20 cellular contexts compared by ENCODE assay signal in genomic region chr15:84855032-84855645, GRCh38. TPM values are rescaled to one million over a fixed set of nuclear protein-coding genes. Genes with fewer than 3 reads are reported as not detected.
DNase-seq lines count a peak whose midpoint lies in the region; ATAC-seq and TF ChIP-seq lines count a peak whose summit lies in the region.
"Had no signal": no experiment of that assay in that cellular context is flagged by ENCODE, and none has a peak within 500 bp of the region (broad histone marks: within the 10 kb centered on the region; RNA-seq: fewer than 3 reads in every experiment).

No MANE protein-coding gene starts in this region.

- H3K79me2 ChIP-seq in neural progenitor cell (ENCODE audit: low read depth): no peaks in the 10 kb centered on the region

- H3K9ac ChIP-seq in IMR-90 (ENCODE audit: low read depth, low read length) (no peak overlapping the region), neural progenitor cell (no peak overlapping the region)

- H3K4me2 ChIP-seq in IMR-90 (ENCODE audit: low read depth, low read length) (no peak overlapping the region), neural progenitor cell (no peak overlapping the region)
- H3K4me2 ChIP-seq: GM23338 had no signal

- no peak overlapping the region for H4K91ac ChIP-seq in IMR-90 (ENCODE audit: insufficient read depth, low read depth, low read length)

- no peaks in the 10 kb centered on the region for H3K27me3 Mint-ChIP-seq in neural crest cell (ENCODE audit: low read depth)
- peaks cover 2% of the 10 kb centered on the region for H3K27me3 Mint-ChIP-seq in neural progenitor cell (ENCODE audit: insufficient read depth, low read depth)
- H3K27me3 Mint-ChIP-seq: activated naive CD8-positive, alpha-beta T cell treated with anti-CD3 and anti-CD28 coated beads, Interleukin-2, amount 50 U/mL, for 24 hours; brain; stimulated activated memory B cell treated with anti-CD40 and anti-IgM and Interleukin-4, amounts not matched to agents 10 μg/mL and 1 μg/mL and 100 μg/mL, for 72 hours had no signal

- TF ChIP-seq CTCF in C4-2B (conservative IDR thresholded peaks at IDR 0.05) (no peak), IMR-90 (conservative IDR thresholded peaks at IDR 0.05; ENCODE audit: low read depth, low read length) (no peak), choroid plexus epithelial cell (conservative IDR thresholded peaks at IDR 0.05; ENCODE audit: low read depth, low read length) (no peak), neural crest cell (conservative IDR thresholded peaks at IDR 0.05) (no peak), neural progenitor cell (IDR thresholded peaks at IDR 0.05) (no peak)

- H3F3A ChIP-seq in neural progenitor cell (ENCODE audit: low read depth): no peaks in the 10 kb centered on the region

- H2BK20ac ChIP-seq in IMR-90 (ENCODE audit: low read depth, low read length): no peak overlapping the region

- intact Hi-C loops in IMR-90 (cut with micrococcal nuclease): no loop called here

- H3K9me3 Mint-ChIP-seq in neural crest cell (no peaks in the 10 kb centered on the region), neural progenitor cell (no peaks in the 10 kb centered on the region)
- H3K9me3 Mint-ChIP-seq: activated naive CD8-positive, alpha-beta T cell treated with anti-CD3 and anti-CD28 coated beads, Interleukin-2, amount 50 U/mL, for 24 hours; activated T-helper 2 cell treated with anti-CD3 and anti-CD28 coated beads, Interferon-gamma antibody, Interleukin-2, Interleukin-4, amounts not matched to agents 10 μg/mL and 5 μg/mL and 100 μg/mL, durations not matched to agents 14 hours and 24 hours and 36 hours; brain; GM23338; stimulated activated memory B cell treated with anti-CD40 and anti-IgM and Interleukin-4, amounts not matched to agents 10 μg/mL and 1 μg/mL and 100 μg/mL, for 72 hours had no signal

- H3K27ac Mint-ChIP-seq in neural crest cell (ENCODE audit: unreplicated experiment): peak overlapping the region; percentile 9
- no peak overlapping the region for H3K27ac Mint-ChIP-seq in neural progenitor cell
- H3K27ac Mint-ChIP-seq: activated naive CD8-positive, alpha-beta T cell treated with anti-CD3 and anti-CD28 coated beads, Interleukin-2, amount 50 U/mL, for 24 hours; activated T-helper 2 cell treated with anti-CD3 and anti-CD28 coated beads, Interferon-gamma antibody, Interleukin-2, Interleukin-4, amounts not matched to agents 10 μg/mL and 5 μg/mL and 100 μg/mL, durations not matched to agents 14 hours and 24 hours and 36 hours; GM23338; stimulated activated memory B cell treated with anti-CD40 and anti-IgM and Interleukin-4, amounts not matched to agents 10 μg/mL and 1 μg/mL and 100 μg/mL, for 72 hours had no signal

- H3K4me3 Mint-ChIP-seq in neural crest cell: no peak overlapping the region
- H3K4me3 Mint-ChIP-seq in neural progenitor cell: no peak overlapping the region
- H3K4me3 Mint-ChIP-seq: activated naive CD8-positive, alpha-beta T cell treated with anti-CD3 and anti-CD28 coated beads, Interleukin-2, amount 50 U/mL, for 24 hours; brain; GM23338; stimulated activated memory B cell treated with anti-CD40 and anti-IgM and Interleukin-4, amounts not matched to agents 10 μg/mL and 1 μg/mL and 100 μg/mL, for 72 hours had no signal

- H3K4me3 ChIP-seq in IMR-90 (ENCODE audit: insufficient read depth, low read depth, low read length) (no peak overlapping the region), choroid plexus epithelial cell (ENCODE audit: low read depth, low read length) (no peak overlapping the region), neural progenitor cell (no peak overlapping the region)
- H3K4me3 ChIP-seq: GM23338, thoracic aorta had no signal

- H3K18ac ChIP-seq in IMR-90 (ENCODE audit: low read depth, low read length): no peak overlapping the region

- H2AFZ ChIP-seq in IMR-90 (replicated peaks; ENCODE audit: low read length, poor library complexity): peak overlapping the region; percentile 45
- H2AFZ ChIP-seq in neural progenitor cell (replicated peaks): no peak overlapping the region
- H2AFZ ChIP-seq: GM23338 had no signal

- H3K27me3 ChIP-seq in IMR-90 (ENCODE audit: control insufficient read depth, insufficient read depth, low read length): peaks cover 6% of the 10 kb centered on the region; the same call in 1 of the 2 replicates
- no peaks in the 10 kb centered on the region for H3K27me3 ChIP-seq in neural progenitor cell

- WGBS in IMR-90 (ENCODE audit: extremely low coverage in 2 of 2, insufficient read length in 1 of 2), 2 experiments: 64% methylated on average over 12 of the region's 15 CpGs; no CpG with 5 or more reads in 1 of the 2 experiments

- BruUV-seq in IMR-90 (replicated peaks; lab: Mats Ljungman, UMichigan): no TSS peak

- no peak overlapping the region for H3K56ac ChIP-seq in IMR-90 (ENCODE audit: extremely low read depth, insufficient read depth, low read length)

- H2BK120ac ChIP-seq in IMR-90 (ENCODE audit: low read depth, low read length): no peak overlapping the region

- H2AK5ac ChIP-seq in IMR-90 (ENCODE audit: low read depth, low read length): no peak overlapping the region

- ATAC-seq in IMR-90 (ENCODE audit: low read depth): no peak
- ATAC-seq: activated naive CD8-positive, alpha-beta T cell treated with anti-CD3 and anti-CD28 coated beads, Interleukin-2, amount 50 U/mL, for 24 hours; GM23338; stimulated activated memory B cell treated with anti-CD40 and anti-IgM and Interleukin-4, amounts not matched to agents 10 μg/mL and 1 μg/mL and 100 μg/mL, for 72 hours had no signal

- no peak overlapping the region for H4K5ac ChIP-seq in IMR-90 (ENCODE audit: low read depth, low read length)

- no peak overlapping the region for H2AK9ac ChIP-seq in IMR-90 (replicated peaks; ENCODE audit: low read depth, low read length, poor library complexity)

- H4K8ac ChIP-seq in IMR-90 (ENCODE audit: low read depth in 2 of 2, low read length in 2 of 2): no peak overlapping the region

- H3K4me1 Mint-ChIP-seq in neural crest cell: no peaks in the 10 kb centered on the region
- H3K4me1 Mint-ChIP-seq in neural progenitor cell: no peaks in the 10 kb centered on the region
- H3K4me1 Mint-ChIP-seq: activated naive CD8-positive, alpha-beta T cell treated with anti-CD3 and anti-CD28 coated beads, Interleukin-2, amount 50 U/mL, for 24 hours; GM23338 had no signal

- dilution Hi-C loops in IMR-90 (cut with HindIII; ENCODE audit: low sequenced_read_pairs, unreplicated experiment): no loop called here

- no peak for TF ChIP-seq RAD21 in IMR-90 (IDR thresholded peaks at IDR 0.05; ENCODE audit: low read length)

- H3K27ac ChIP-seq in C4-2B (peak overlapping the region; percentile 89), IMR-90 (ENCODE audit: insufficient read depth, low read length) (no peak overlapping the region), neural progenitor cell (no peak overlapping the region)
- H3K27ac ChIP-seq: thoracic aorta had no signal

- no peak overlapping the region for H3K14ac ChIP-seq in IMR-90 (replicated peaks; ENCODE audit: low read depth, low read length)

- H3K79me1 ChIP-seq in IMR-90 (ENCODE audit: low read depth in 1 of 2, low read length in 2 of 2): no peaks in the 10 kb centered on the region

- DNase-seq in IMR-90 (no peak), choroid plexus epithelial cell (ENCODE audit: low read depth) (peak; percentile 31), neural crest cell (ENCODE audit: low read depth, low spot score) (no peak), islet precursor cell (no peak), neural progenitor cell (ENCODE audit: low spot score) (no peak), AG08396 (ENCODE audit: low spot score) (no peak)
- DNase-seq: activated CD4-positive, alpha-beta T cell treated with anti-CD3 and anti-CD28 coated beads for 4 hours; activated naive CD8-positive, alpha-beta T cell treated with anti-CD3 and anti-CD28 coated beads, Interleukin-2, amount 50 U/mL, for 24 hours; dermis blood vessel endothelial cell; hypothalamus; Karpas-422; kidney; NCI-H446 had no signal

- H2BK15ac ChIP-seq in IMR-90 (ENCODE audit: low read depth, low read length): no peak overlapping the region

- H3K4me1 ChIP-seq in IMR-90 (ENCODE audit: control insufficient read depth, insufficient read depth, low read length) (no peaks in the 10 kb centered on the region), neural progenitor cell (no peaks in the 10 kb centered on the region)

- POLR2A ChIA-PET in IMR-90 (lab: Charles Lee; ENCODE audit: unreplicated experiment): no interaction called here

- no peaks in the 10 kb centered on the region for H3K36me3 ChIP-seq in IMR-90 (ENCODE audit: control insufficient read depth, insufficient read depth, low read length)
- H3K36me3 ChIP-seq in neural progenitor cell: no peaks in the 10 kb centered on the region

- H3K23ac ChIP-seq in IMR-90 (ENCODE audit: low read depth, low read length): no peak overlapping the region

- no peaks in the 10 kb centered on the region for H3K36me3 Mint-ChIP-seq in neural crest cell (ENCODE audit: low read depth)
- no peaks in the 10 kb centered on the region for H3K36me3 Mint-ChIP-seq in neural progenitor cell
- H3K36me3 Mint-ChIP-seq: brain; stimulated activated memory B cell treated with anti-CD40 and anti-IgM and Interleukin-4, amounts not matched to agents 10 μg/mL and 1 μg/mL and 100 μg/mL, for 72 hours had no signal

- no peak for TF ChIP-seq POLR2A in IMR-90 (IDR thresholded peaks at IDR 0.05; ENCODE audit: low read depth, low read length)

- no peak overlapping the region for H3K4ac ChIP-seq in IMR-90 (ENCODE audit: low read depth, low read length)

- H3K9me1 ChIP-seq in IMR-90 (ENCODE audit: insufficient read depth, low read length): no peaks in the 10 kb centered on the region

- in situ Hi-C loops in IMR-90 (cut with MboI; ENCODE audit: low sequenced_read_pairs): no loop called here

- H3K9me3 ChIP-seq in IMR-90 (ENCODE audit: control insufficient read depth, insufficient read depth, low read length) (no peaks in the 10 kb centered on the region), neural progenitor cell (ENCODE audit: low read depth) (no peaks in the 10 kb centered on the region)
- H3K9me3 ChIP-seq: thoracic aorta had no signal

- CTCF ChIA-PET in IMR-90 (lab: Yijun Ruan, JAX): no interaction called here

- no peaks in the 10 kb centered on the region for H4K20me1 ChIP-seq in IMR-90 (ENCODE audit: insufficient read depth, low read length)
- H4K20me1 ChIP-seq in neural progenitor cell (ENCODE audit: low read depth): no peaks in the 10 kb centered on the region

- no peak overlapping the region for H2BK5ac ChIP-seq in IMR-90 (ENCODE audit: low read depth, low read length, poor library complexity, severe bottlenecking)

RNA-seq across cellular contexts. Expression of gene SLC28A1, which starts 29.3 kb away (rescaled TPM):
- not detected in 2 replicates for total RNA-seq in IMR-90 (2012; rRNA removed)
- polyA plus RNA-seq in IMR-90 (2012; rRNA removed): not detected in 2 replicates
- 0.01 TPM in 1 of 2 replicates, not detected in the other for polyA plus RNA-seq in IMR-90 (2012; cell fraction: cytosol; rRNA removed)
- polyA plus RNA-seq in IMR-90 (2012; cell fraction: nucleus; rRNA removed; ENCODE audit: low replicate concordance): not detected in 2 replicates
- not detected in 2 replicates for total RNA-seq in neural crest cell
- not detected in 2 replicates for total RNA-seq in neural progenitor cell (ENCODE audit: low replicate concordance)
- total RNA-seq: activated T-helper 2 cell treated with anti-CD3 and anti-CD28 coated beads, Interferon-gamma antibody, Interleukin-2, Interleukin-4, amounts not matched to agents 10 μg/mL and 5 μg/mL and 100 μg/mL, durations not matched to agents 14 hours and 24 hours and 36 hours; dermis blood vessel endothelial cell; fibroblast of villous mesenchyme; GM23338 had no signal
- polyA plus RNA-seq: GM23338 had no signal

RNA-seq across cellular contexts. Expression of gene ALPK3, which starts 38.0 kb away (rescaled TPM):
- under 0.01 TPM in 2 replicates for total RNA-seq in IMR-90 (2012; rRNA removed)
- polyA plus RNA-seq in IMR-90 (2012; rRNA removed): 0.06 and 0.26 TPM in 2 replicates
- 0.03 and 0.05 TPM in 2 replicates for polyA plus RNA-seq in IMR-90 (2012; cell fraction: cytosol; rRNA removed)
- polyA plus RNA-seq in IMR-90 (2012; cell fraction: nucleus; rRNA removed; ENCODE audit: low replicate concordance): 0.47 and 0.57 TPM in 2 replicates
- 3.3 and 4.4 TPM in 2 replicates for total RNA-seq in neural crest cell
- total RNA-seq in neural progenitor cell (ENCODE audit: low replicate concordance): 5.4 and 9.5 TPM in 2 replicates
